ENCODE assay signal across 12 cellular contexts in the genomic region with DNA sequence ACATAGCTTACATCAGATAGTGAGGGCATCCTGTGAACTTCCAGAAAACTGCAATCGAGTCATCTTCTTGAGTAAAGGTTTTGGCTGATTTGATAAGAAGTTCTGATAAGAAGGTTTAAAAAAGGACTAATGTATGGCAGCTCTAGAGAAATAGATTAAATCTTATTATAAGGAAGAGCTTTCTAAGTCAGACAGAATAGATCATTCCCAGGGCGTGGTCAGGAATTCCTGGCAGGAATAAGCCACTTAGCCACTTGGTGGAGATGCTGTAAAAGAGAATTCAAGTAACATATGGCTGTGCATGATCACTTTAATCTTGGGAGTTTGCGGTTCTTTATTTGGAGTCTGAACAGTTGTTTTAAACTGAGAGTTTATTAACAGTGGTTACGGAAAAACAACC. TPM values are rescaled to one million over a fixed set of nuclear protein-coding genes. Genes with fewer than 3 reads are reported as not detected.
DNase-seq lines count a peak whose midpoint lies in the region; ATAC-seq and TF ChIP-seq lines count a peak whose summit lies in the region.
"Had no signal": no experiment of that assay in that cellular context is flagged by ENCODE, and none has a peak within 500 bp of the region (broad histone marks: within the 10 kb centered on the region; RNA-seq: fewer than 3 reads in every experiment).

No MANE protein-coding gene starts in this region.

- H3K4me3 Mint-ChIP-seq in T-helper 2 cell treated with Interferon-gamma antibody and Interleukin-4, amounts not matched to agents 5 μg/mL and 100 μg/mL, for 36 hours: no peak overlapping the region

- no peaks in the 10 kb centered on the region for H3K9me3 Mint-ChIP-seq in T-helper 2 cell treated with Interferon-gamma antibody and Interleukin-4, amounts not matched to agents 5 μg/mL and 100 μg/mL, for 36 hours

- ATAC-seq in GM21825 (IDR thresholded peaks at IDR 0.05; ENCODE audit: unreplicated experiment): no peak

- no peaks in the 10 kb centered on the region for H3K27me3 Mint-ChIP-seq in T-helper 2 cell treated with Interferon-gamma antibody and Interleukin-4, amounts not matched to agents 5 μg/mL and 100 μg/mL, for 36 hours (ENCODE audit: low read depth)

- H3K36me3 Mint-ChIP-seq in T-helper 2 cell treated with Interferon-gamma antibody and Interleukin-4, amounts not matched to agents 5 μg/mL and 100 μg/mL, for 36 hours (ENCODE audit: low read depth): no peaks in the 10 kb centered on the region

- no peak overlapping the region for H3K4me3 ChIP-seq in AG09309 (ENCODE audit: control insufficient read depth, low read depth, low read length)
- no peak overlapping the region for H3K4me3 ChIP-seq in HFF-Myc (replicated peaks; ENCODE audit: low read depth, low read length)

- no peaks in the 10 kb centered on the region for H3K4me1 Mint-ChIP-seq in T-helper 2 cell treated with Interferon-gamma antibody and Interleukin-4, amounts not matched to agents 5 μg/mL and 100 μg/mL, for 36 hours (ENCODE audit: low read depth)

- TF ChIP-seq CTCF in AG09309 (IDR thresholded peaks at IDR 0.05; ENCODE audit: control insufficient read depth, insufficient read depth, low read depth, low read length, missing control alignments) (no peak), HFF-Myc (IDR thresholded peaks at IDR 0.05; ENCODE audit: low read depth, low read length, missing control alignments) (peak; percentile 8)

- H3K27ac Mint-ChIP-seq in T-helper 2 cell treated with Interferon-gamma antibody and Interleukin-4, amounts not matched to agents 5 μg/mL and 100 μg/mL, for 36 hours: no peak overlapping the region

- peak; percentile 7 for DNase-seq in AG09309 (ENCODE audit: low read depth)
- DNase-seq in HFF-Myc (ENCODE audit: extremely low read depth, low read depth): peak; percentile 56
- peak; percentile 64 for DNase-seq in RPMI7951 (ENCODE audit: low read depth)
- DNase-seq in fibroblast of peridontal ligament (ENCODE audit: extremely low read depth): peak; percentile 24
- DNase-seq in T-helper 2 cell treated with Interferon-gamma antibody and Interleukin-4, amounts not matched to agents 5 μg/mL and 100 μg/mL, for 36 hours (ENCODE audit: low spot score): no peak
- DNase-seq in nucleus accumbens (lab: John Stamatoyannopoulos, UW): no peak
- no peak for DNase-seq in iPS-NIHi7 (ENCODE audit: extremely low spot score)
- DNase-seq: activated CD4-positive, alpha-beta T cell treated with anti-CD3 and anti-CD28 coated beads, Interleukin-2, amount 50 U/mL, for 4 hours; dermis blood vessel endothelial cell; NCI-H1092 treated with DMSO at 0.1 percent for 48 hours; T-helper 9 cell had no signal

RNA-seq across cellular contexts. Expression of gene PGBD4, which starts 17.4 kb away (rescaled TPM):
- total RNA-seq in RPMI7951 (2014; rRNA removed; shearing (Covaris generic)): 1.5 and 2.5 TPM in 2 replicates

RNA-seq across cellular contexts. Expression of gene EMC7, which starts 17.6 kb away (rescaled TPM):
- total RNA-seq in RPMI7951 (2014; rRNA removed; shearing (Covaris generic)): 55.7 and 68.5 TPM in 2 replicates

Comparison
In these comparisons a context has a peak if more than half of its experiments do, and no peak if none do; other contexts are left out.
1. DNase-seq: peak in AG09309 (single experiment), HFF-Myc (single experiment), RPMI7951 (single experiment) and fibroblast of peridontal ligament (single experiment); none in T-helper 2 cell treated with Interferon-gamma antibody and Interleukin-4, amounts not matched to agents 5 μg/mL and 100 μg/mL, for 36 hours (single experiment), nucleus accumbens (0 of 56) and iPS-NIHi7 (single experiment).